ENCODE assay signal across 8 cellular contexts in the genomic region with DNA sequence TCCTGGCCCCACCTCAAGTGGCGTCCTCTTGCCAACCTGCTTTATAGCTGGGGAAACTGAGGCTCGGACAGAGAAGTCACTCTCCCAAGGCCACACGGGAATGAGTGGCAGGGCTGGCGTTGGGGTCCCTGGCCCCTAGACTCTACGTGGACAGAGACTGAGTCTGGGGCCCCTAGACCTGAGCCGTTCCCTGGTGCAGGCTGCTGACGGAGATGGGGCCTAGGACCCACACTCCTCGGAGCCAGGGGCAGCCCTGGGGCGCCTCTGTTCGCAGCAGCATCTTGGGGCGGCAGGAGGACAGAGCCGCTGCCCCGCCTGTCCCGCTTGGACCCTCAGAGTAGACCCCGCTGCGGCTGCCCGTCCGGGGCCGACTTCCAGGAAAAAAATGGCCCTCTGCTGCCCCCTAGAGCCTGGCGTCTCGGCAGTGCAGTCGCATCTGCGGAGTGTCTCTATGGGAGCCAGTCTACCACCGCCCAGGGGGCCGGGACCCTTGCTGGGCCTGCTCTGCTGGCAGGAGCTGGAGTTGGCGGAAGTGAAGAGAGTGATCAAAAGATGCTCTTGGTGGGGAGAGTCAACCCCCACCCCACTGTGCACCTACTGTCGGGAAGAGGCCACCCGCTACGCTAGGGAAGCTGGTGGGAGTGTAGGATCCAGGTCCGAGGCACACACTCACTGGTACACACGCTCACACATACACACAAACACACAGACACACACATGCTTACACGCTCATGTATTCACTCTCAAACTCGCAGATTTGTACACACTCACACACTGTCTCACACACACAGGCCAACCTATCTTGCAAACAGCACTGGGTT.
DNase-seq lines count a peak whose midpoint lies in the region; ATAC-seq and TF ChIP-seq lines count a peak whose summit lies in the region.

No MANE protein-coding gene starts in this region.

- CTCF ChIA-PET in RWPE1 (lab: Yijun Ruan, JAX), result interaction anchor here (0.7 to 1.4 kb wide), 2 partner anchors 206 to 257 kb away, joined by 3 to 5 read pairs; no protein-coding TSS in a partner anchor

- H3K4me3 ChIP-seq in GM23338 (no peak overlapping the region), retinal pigment epithelial cell (ENCODE audit: low read length) (no peak overlapping the region)

- no peaks in the 10 kb centered on the region for H4K20me1 ChIP-seq in GM23338 (replicated peaks; ENCODE audit: insufficient read depth)

- POLR2A ChIA-PET in RWPE1 (lab: Yijun Ruan, JAX; ENCODE audit: low non-redundant PET), result no interaction called here

- H3K9me3 Mint-ChIP-seq in GM23338, result 0 out of 3 replicates have a peak, but pooled peaks cover 3% of the 10 kb centered on the region

- TF ChIP-seq CTCF in GM23338 (conservative IDR thresholded peaks at IDR 0.05; ENCODE audit: low read depth in 2 of 2) (peak; percentile 75 to 81), RWPE1 (conservative IDR thresholded peaks at IDR 0.05; ENCODE audit: low read depth) (peak; percentile 86), retinal pigment epithelial cell (conservative IDR thresholded peaks at IDR 0.05; ENCODE audit: low read depth, low read length) (peak; percentile 82)

- H3K4me1 Mint-ChIP-seq in GM23338, result 0 out of 3 replicates have a peak, but pooled peaks cover 2% of the 10 kb centered on the region

- DNase-seq in AG20443 (ENCODE audit: low spot score) (peak; percentile 92), GM23338 (ENCODE audit: low spot score) (peak; percentile 90), RWPE1 (ENCODE audit: low spot score) (peak; percentile 55), glomerular visceral epithelial cell (ENCODE audit: extremely low spot score) (peak; percentile 40), retinal pigment epithelial cell (ENCODE audit: low read depth) (no peak)
- peak; percentile 43 for DNase-seq in activated gamma-delta T cell treated with anti-CD3 and anti-CD28 coated beads, Interleukin-2, amount 50 U/mL, for 16 hours (ENCODE audit: low read depth)

- H3K4me3 Mint-ChIP-seq in GM23338, result no peak overlapping the region

- H3F3A ChIP-seq in GM23338 (replicated peaks; ENCODE audit: low read depth), result no peaks in the 10 kb centered on the region

- no peaks in the 10 kb centered on the region; the same call in 1 of the 2 replicates for H3K4me1 ChIP-seq in GM23338 (ENCODE audit: insufficient read depth)

- H3K27me3 Mint-ChIP-seq in GM23338 (ENCODE audit: insufficient read depth, low read depth, poor library complexity), result peaks cover 13% of the 10 kb centered on the region

- no peak overlapping the region for H3K4me2 ChIP-seq in GM23338

- no peaks in the 10 kb centered on the region for H3K79me2 ChIP-seq in GM23338 (replicated peaks; ENCODE audit: insufficient read depth)

- H3K36me3 Mint-ChIP-seq in GM23338 (ENCODE audit: low read depth), result no peaks in the 10 kb centered on the region

- ATAC-seq in GM23338 (peak; percentile 93), HG02852 (IDR thresholded peaks at IDR 0.05; ENCODE audit: unreplicated experiment) (no peak), GM18907 (IDR thresholded peaks at IDR 0.05; ENCODE audit: unreplicated experiment) (no peak)

- H3K27me3 ChIP-seq in GM23338 (ENCODE audit: insufficient read depth), result no peaks in the 10 kb centered on the region

- H3K27ac ChIP-seq in GM23338 (ENCODE audit: low read depth) (no peak overlapping the region), RWPE1 (no peak overlapping the region)

- no peaks in the 10 kb centered on the region for H3K9me2 ChIP-seq in GM23338 (ENCODE audit: insufficient read depth)

- H3K36me3 ChIP-seq in GM23338 (ENCODE audit: insufficient read depth), result no peaks in the 10 kb centered on the region

- H3K27ac Mint-ChIP-seq in GM23338, result no peak overlapping the region

- H2AFZ ChIP-seq in GM23338, result no peak overlapping the region; the same call in 1 of the 2 replicates

TF ChIP-seq in GM23338, 12 proteins besides CTCF, POLR2A, EP300 and RAD21:
- TF ChIP-seq, protein P1, sequence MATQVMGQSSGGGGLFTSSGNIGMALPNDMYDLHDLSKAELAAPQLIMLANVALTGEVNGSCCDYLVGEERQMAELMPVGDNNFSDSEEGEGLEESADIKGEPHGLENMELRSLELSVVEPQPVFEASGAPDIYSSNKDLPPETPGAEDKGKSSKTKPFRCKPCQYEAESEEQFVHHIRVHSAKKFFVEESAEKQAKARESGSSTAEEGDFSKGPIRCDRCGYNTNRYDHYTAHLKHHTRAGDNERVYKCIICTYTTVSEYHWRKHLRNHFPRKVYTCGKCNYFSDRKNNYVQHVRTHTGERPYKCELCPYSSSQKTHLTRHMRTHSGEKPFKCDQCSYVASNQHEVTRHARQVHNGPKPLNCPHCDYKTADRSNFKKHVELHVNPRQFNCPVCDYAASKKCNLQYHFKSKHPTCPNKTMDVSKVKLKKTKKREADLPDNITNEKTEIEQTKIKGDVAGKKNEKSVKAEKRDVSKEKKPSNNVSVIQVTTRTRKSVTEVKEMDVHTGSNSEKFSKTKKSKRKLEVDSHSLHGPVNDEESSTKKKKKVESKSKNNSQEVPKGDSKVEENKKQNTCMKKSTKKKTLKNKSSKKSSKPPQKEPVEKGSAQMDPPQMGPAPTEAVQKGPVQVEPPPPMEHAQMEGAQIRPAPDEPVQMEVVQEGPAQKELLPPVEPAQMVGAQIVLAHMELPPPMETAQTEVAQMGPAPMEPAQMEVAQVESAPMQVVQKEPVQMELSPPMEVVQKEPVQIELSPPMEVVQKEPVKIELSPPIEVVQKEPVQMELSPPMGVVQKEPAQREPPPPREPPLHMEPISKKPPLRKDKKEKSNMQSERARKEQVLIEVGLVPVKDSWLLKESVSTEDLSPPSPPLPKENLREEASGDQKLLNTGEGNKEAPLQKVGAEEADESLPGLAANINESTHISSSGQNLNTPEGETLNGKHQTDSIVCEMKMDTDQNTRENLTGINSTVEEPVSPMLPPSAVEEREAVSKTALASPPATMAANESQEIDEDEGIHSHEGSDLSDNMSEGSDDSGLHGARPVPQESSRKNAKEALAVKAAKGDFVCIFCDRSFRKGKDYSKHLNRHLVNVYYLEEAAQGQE (IDR thresholded peaks at IDR 0.05; ENCODE audit: unreplicated experiment), result no peak
- no peak for TF ChIP-seq JUNB (IDR thresholded peaks at IDR 0.05; ENCODE audit: unreplicated experiment)
- TF ChIP-seq STAT1 (IDR thresholded peaks at IDR 0.05; ENCODE audit: unreplicated experiment), result no peak
